In the genomic region with DNA sequence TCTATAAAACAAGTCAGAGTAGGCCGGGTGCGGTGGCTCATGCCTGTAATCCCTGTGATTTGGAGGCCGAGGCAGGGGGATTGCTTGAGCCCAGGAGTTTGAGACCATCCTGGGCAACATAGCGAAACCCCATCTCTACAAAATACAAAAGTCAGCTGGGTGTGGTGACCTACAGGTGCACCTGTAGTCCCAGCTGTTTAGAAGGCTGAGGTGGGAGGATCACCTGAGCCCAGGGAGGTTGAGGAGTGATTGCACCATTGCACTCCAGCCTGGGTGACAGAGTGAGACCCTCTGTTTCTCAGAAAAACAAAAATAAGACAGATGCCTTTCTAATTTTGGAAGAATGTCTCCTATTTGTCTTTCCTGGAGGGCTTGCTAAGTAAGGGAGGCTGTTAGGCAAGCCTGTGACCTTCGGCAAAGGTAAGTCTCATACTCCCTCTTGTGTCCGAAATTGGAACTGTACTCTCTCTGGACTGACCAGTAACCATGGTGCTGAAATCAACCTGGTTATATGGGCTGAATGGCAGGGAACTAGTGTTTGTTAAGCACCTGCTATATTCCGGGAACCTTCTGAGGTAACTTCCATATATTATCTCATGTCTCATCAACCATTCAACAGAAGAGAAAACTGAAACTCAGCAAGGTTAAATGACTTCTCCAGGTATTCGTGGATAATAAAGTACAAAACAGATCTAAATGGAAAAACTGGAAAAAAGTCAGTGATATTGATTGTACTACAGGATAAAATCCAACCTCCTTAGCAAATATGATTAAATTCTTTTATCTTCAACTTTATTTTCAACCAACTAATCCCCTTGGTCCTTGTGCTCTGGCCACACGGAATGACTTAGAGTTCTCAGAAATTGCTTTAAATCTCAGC, we compare ENCODE assay signal across 1 cellular context.
TF ChIP-seq lines count a peak whose summit lies in the region.

No MANE protein-coding gene starts in this region.

TF ChIP-seq in K562, 482 proteins besides CTCF, POLR2A, EP300 and RAD21 (continued from another document and continues in another):
- TF ChIP-seq, protein P1, sequence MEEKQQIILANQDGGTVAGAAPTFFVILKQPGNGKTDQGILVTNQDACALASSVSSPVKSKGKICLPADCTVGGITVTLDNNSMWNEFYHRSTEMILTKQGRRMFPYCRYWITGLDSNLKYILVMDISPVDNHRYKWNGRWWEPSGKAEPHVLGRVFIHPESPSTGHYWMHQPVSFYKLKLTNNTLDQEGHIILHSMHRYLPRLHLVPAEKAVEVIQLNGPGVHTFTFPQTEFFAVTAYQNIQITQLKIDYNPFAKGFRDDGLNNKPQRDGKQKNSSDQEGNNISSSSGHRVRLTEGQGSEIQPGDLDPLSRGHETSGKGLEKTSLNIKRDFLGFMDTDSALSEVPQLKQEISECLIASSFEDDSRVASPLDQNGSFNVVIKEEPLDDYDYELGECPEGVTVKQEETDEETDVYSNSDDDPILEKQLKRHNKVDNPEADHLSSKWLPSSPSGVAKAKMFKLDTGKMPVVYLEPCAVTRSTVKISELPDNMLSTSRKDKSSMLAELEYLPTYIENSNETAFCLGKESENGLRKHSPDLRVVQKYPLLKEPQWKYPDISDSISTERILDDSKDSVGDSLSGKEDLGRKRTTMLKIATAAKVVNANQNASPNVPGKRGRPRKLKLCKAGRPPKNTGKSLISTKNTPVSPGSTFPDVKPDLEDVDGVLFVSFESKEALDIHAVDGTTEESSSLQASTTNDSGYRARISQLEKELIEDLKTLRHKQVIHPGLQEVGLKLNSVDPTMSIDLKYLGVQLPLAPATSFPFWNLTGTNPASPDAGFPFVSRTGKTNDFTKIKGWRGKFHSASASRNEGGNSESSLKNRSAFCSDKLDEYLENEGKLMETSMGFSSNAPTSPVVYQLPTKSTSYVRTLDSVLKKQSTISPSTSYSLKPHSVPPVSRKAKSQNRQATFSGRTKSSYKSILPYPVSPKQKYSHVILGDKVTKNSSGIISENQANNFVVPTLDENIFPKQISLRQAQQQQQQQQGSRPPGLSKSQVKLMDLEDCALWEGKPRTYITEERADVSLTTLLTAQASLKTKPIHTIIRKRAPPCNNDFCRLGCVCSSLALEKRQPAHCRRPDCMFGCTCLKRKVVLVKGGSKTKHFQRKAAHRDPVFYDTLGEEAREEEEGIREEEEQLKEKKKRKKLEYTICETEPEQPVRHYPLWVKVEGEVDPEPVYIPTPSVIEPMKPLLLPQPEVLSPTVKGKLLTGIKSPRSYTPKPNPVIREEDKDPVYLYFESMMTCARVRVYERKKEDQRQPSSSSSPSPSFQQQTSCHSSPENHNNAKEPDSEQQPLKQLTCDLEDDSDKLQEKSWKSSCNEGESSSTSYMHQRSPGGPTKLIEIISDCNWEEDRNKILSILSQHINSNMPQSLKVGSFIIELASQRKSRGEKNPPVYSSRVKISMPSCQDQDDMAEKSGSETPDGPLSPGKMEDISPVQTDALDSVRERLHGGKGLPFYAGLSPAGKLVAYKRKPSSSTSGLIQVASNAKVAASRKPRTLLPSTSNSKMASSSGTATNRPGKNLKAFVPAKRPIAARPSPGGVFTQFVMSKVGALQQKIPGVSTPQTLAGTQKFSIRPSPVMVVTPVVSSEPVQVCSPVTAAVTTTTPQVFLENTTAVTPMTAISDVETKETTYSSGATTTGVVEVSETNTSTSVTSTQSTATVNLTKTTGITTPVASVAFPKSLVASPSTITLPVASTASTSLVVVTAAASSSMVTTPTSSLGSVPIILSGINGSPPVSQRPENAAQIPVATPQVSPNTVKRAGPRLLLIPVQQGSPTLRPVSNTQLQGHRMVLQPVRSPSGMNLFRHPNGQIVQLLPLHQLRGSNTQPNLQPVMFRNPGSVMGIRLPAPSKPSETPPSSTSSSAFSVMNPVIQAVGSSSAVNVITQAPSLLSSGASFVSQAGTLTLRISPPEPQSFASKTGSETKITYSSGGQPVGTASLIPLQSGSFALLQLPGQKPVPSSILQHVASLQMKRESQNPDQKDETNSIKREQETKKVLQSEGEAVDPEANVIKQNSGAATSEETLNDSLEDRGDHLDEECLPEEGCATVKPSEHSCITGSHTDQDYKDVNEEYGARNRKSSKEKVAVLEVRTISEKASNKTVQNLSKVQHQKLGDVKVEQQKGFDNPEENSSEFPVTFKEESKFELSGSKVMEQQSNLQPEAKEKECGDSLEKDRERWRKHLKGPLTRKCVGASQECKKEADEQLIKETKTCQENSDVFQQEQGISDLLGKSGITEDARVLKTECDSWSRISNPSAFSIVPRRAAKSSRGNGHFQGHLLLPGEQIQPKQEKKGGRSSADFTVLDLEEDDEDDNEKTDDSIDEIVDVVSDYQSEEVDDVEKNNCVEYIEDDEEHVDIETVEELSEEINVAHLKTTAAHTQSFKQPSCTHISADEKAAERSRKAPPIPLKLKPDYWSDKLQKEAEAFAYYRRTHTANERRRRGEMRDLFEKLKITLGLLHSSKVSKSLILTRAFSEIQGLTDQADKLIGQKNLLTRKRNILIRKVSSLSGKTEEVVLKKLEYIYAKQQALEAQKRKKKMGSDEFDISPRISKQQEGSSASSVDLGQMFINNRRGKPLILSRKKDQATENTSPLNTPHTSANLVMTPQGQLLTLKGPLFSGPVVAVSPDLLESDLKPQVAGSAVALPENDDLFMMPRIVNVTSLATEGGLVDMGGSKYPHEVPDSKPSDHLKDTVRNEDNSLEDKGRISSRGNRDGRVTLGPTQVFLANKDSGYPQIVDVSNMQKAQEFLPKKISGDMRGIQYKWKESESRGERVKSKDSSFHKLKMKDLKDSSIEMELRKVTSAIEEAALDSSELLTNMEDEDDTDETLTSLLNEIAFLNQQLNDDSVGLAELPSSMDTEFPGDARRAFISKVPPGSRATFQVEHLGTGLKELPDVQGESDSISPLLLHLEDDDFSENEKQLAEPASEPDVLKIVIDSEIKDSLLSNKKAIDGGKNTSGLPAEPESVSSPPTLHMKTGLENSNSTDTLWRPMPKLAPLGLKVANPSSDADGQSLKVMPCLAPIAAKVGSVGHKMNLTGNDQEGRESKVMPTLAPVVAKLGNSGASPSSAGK (IDR thresholded peaks at IDR 0.05) = no peak
- TF ChIP-seq GTF2E2 (tag; IDR thresholded peaks at IDR 0.05) (no peak), ZBTB2 (IDR thresholded peaks at IDR 0.05) (no peak), ZNF644 (tag; IDR thresholded peaks at IDR 0.05; ENCODE audit: low read depth) (no peak), CHD4 (IDR thresholded peaks at IDR 0.05; ENCODE audit: insufficient read depth, insufficient replicate concordance, low read depth, low read length, poor library complexity, severe bottlenecking) (no peak), NCOA1 (IDR thresholded peaks at IDR 0.05; ENCODE audit: low read depth) (no peak), TAL1 (IDR thresholded peaks at IDR 0.05) (no peak), MAFK (IDR thresholded peaks at IDR 0.05; ENCODE audit: low read length) (no peak; the same call in 1 of the 2 replicates), GABPB1 (CRISPR knock-in tag; IDR thresholded peaks at IDR 0.05) (peak; percentile 59; the same call in 1 of the 2 replicates), SMAD3 (CRISPR knock-in tag; conservative IDR thresholded peaks at IDR 0.05) (no peak), GABPB2 (CRISPR knock-in tag; conservative IDR thresholded peaks at IDR 0.05) (no peak), THRAP3 (IDR thresholded peaks at IDR 0.05; ENCODE audit: borderline replicate concordance) (no peak), RFX5 (IDR thresholded peaks at IDR 0.05; ENCODE audit: low read depth, low read length) (no peak), SMC3 (conservative IDR thresholded peaks at IDR 0.05; ENCODE audit: insufficient read depth, low read depth, low read length) (peak; percentile 94), MCM5 (IDR thresholded peaks at IDR 0.05; ENCODE audit: low read depth) (no peak), ARID3B (CRISPR knock-in tag; IDR thresholded peaks at IDR 0.05; ENCODE audit: borderline replicate concordance) (no peak), MYBL2 (IDR thresholded peaks at IDR 0.05; ENCODE audit: low read depth) (no peak), MYBL2 (CRISPR knock-in tag; IDR thresholded peaks at IDR 0.05; ENCODE audit: borderline replicate concordance) (no peak), ZNF3 (CRISPR knock-in tag; IDR thresholded peaks at IDR 0.05) (no peak), ZNF354B (CRISPR knock-in tag; IDR thresholded peaks at IDR 0.05) (no peak), KAT2B (IDR thresholded peaks at IDR 0.05; ENCODE audit: low read depth, low read length) (no peak), TEAD1 (CRISPR knock-in tag; IDR thresholded peaks at IDR 0.05) (no peak), ZNF384 (IDR thresholded peaks at IDR 0.05; ENCODE audit: low read depth, low read length) (peak; percentile 31; the same call in 1 of the 2 replicates)
- TF ChIP-seq, protein P2, sequence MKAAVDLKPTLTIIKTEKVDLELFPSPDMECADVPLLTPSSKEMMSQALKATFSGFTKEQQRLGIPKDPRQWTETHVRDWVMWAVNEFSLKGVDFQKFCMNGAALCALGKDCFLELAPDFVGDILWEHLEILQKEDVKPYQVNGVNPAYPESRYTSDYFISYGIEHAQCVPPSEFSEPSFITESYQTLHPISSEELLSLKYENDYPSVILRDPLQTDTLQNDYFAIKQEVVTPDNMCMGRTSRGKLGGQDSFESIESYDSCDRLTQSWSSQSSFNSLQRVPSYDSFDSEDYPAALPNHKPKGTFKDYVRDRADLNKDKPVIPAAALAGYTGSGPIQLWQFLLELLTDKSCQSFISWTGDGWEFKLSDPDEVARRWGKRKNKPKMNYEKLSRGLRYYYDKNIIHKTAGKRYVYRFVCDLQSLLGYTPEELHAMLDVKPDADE (conservative IDR thresholded peaks at IDR 0.05; ENCODE audit: control insufficient read depth, low read depth, low read length) = no peak
- TF ChIP-seq, protein P3, sequence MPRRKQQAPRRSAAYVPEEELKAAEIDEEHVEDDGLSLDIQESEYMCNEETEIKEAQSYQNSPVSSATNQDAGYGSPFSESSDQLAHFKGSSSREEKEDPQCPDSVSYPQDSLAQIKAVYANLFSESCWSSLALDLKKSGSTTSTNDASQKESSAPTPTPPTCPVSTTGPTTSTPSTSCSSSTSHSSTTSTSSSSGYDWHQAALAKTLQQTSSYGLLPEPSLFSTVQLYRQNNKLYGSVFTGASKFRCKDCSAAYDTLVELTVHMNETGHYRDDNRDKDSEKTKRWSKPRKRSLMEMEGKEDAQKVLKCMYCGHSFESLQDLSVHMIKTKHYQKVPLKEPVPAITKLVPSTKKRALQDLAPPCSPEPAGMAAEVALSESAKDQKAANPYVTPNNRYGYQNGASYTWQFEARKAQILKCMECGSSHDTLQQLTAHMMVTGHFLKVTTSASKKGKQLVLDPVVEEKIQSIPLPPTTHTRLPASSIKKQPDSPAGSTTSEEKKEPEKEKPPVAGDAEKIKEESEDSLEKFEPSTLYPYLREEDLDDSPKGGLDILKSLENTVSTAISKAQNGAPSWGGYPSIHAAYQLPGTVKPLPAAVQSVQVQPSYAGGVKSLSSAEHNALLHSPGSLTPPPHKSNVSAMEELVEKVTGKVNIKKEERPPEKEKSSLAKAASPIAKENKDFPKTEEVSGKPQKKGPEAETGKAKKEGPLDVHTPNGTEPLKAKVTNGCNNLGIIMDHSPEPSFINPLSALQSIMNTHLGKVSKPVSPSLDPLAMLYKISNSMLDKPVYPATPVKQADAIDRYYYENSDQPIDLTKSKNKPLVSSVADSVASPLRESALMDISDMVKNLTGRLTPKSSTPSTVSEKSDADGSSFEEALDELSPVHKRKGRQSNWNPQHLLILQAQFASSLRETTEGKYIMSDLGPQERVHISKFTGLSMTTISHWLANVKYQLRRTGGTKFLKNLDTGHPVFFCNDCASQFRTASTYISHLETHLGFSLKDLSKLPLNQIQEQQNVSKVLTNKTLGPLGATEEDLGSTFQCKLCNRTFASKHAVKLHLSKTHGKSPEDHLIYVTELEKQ (CRISPR knock-in tag; IDR thresholded peaks at IDR 0.05) = no peak
- TF ChIP-seq, protein P4, sequence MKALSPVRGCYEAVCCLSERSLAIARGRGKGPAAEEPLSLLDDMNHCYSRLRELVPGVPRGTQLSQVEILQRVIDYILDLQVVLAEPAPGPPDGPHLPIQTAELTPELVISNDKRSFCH (CRISPR knock-in tag; IDR thresholded peaks at IDR 0.05) = no peak
- TF ChIP-seq, protein P4 (tag; IDR thresholded peaks at IDR 0.05) = no peak
- TF ChIP-seq, protein P5, sequence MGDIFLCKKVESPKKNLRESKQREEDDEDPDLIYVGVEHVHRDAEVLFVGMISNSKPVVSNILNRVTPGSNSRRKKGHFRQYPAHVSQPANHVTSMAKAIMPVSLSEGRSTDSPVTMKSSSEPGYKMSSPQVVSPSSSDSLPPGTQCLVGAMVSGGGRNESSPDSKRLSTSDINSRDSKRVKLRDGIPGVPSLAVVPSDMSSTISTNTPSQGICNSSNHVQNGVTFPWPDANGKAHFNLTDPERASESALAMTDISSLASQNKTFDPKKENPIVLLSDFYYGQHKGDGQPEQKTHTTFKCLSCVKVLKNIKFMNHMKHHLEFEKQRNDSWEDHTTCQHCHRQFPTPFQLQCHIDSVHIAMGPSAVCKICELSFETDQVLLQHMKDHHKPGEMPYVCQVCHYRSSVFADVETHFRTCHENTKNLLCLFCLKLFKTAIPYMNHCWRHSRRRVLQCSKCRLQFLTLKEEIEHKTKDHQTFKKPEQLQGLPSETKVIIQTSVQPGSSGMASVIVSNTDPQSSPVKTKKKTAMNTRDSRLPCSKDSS (IDR thresholded peaks at IDR 0.05; ENCODE audit: low read depth, partially characterized antibody) = no peak
- TF ChIP-seq, protein P6, sequence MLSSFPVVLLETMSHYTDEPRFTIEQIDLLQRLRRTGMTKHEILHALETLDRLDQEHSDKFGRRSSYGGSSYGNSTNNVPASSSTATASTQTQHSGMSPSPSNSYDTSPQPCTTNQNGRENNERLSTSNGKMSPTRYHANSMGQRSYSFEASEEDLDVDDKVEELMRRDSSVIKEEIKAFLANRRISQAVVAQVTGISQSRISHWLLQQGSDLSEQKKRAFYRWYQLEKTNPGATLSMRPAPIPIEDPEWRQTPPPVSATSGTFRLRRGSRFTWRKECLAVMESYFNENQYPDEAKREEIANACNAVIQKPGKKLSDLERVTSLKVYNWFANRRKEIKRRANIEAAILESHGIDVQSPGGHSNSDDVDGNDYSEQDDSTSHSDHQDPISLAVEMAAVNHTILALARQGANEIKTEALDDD (IDR thresholded peaks at IDR 0.05) = peak; percentile 96
